ENCODE assay signal across 2 cellular contexts in genomic region chr16:21312863-21313372, GRCh38. TPM values are rescaled to one million over a fixed set of nuclear protein-coding genes. Genes with fewer than 3 reads are reported as not detected.
"Had no signal": no experiment of that assay in that cellular context is flagged by ENCODE, and none has a peak within 500 bp of the region (broad histone marks: within the 10 kb centered on the region; RNA-seq: fewer than 3 reads in every experiment).

No MANE protein-coding gene starts in this region.

RNA-seq across cellular contexts. Expression of gene CRYM, which starts 34.8 kb away (rescaled TPM):
- total RNA-seq: GM23248, HFFc6 had no signal
- polyA plus RNA-seq: GM23248 had no signal
